18 cellular contexts compared by ENCODE assay signal in genomic region chr6:40349566-40350192, GRCh38.
DNase-seq lines count a peak whose midpoint lies in the region; ATAC-seq, FAIRE-seq and TF ChIP-seq lines count a peak whose summit lies in the region.
"Had no signal": no experiment of that assay in that cellular context is flagged by ENCODE, and none has a peak within 500 bp of the region (broad histone marks: within the 10 kb centered on the region; RNA-seq: fewer than 3 reads in every experiment).

No MANE protein-coding gene starts in this region.

- H4K91ac ChIP-seq in neuronal stem cell (ENCODE audit: low read depth, low read length, poor library complexity), result no peak overlapping the region

- H2AK5ac ChIP-seq in neuronal stem cell (ENCODE audit: low read depth, low read length), result peak overlapping the region; percentile 11

- H3K4me1 Mint-ChIP-seq in activated T-cell treated with anti-CD3 and anti-CD28 coated beads, Interleukin-2, amount 50 U/mL, for 24 hours (ENCODE audit: low read depth), result no peaks in the 10 kb centered on the region
- peaks cover 12% of the 10 kb centered on the region for H3K4me1 Mint-ChIP-seq in astrocyte (ENCODE audit: low read depth, unreplicated experiment)
- H3K4me1 Mint-ChIP-seq in activated T-helper 17 cell treated with anti-CD3 and anti-CD28 coated beads, Interleukin-2, amount 50 U/mL, for 72 hours, result no peaks in the 10 kb centered on the region
- H3K4me1 Mint-ChIP-seq: activated naive CD4-positive, alpha-beta T cell treated with anti-CD3 and anti-CD28 coated beads, Interleukin-2, amount 10 ng/mL, durations not matched to agents 7 days and 5 days; central memory CD8-positive, alpha-beta T cell had no signal

- H2BK120ac ChIP-seq in neuronal stem cell (ENCODE audit: low read depth, low read length), result no peak overlapping the region

- intact Hi-C loops in kidney (cut with DNase I), result no loop called here

- no peak for ATAC-seq in activated T-helper 17 cell treated with anti-CD3 and anti-CD28 coated beads, Interleukin-2, amount 50 U/mL, for 72 hours (replicated peaks)
- no peak for ATAC-seq in GM19328 (IDR thresholded peaks at IDR 0.05; ENCODE audit: unreplicated experiment)

- H3K23ac ChIP-seq in neuronal stem cell (ENCODE audit: low read depth, low read length, poor library complexity), result no peak overlapping the region

- H3K27me3 Mint-ChIP-seq in activated T-cell treated with anti-CD3 and anti-CD28 coated beads, Interleukin-2, amount 50 U/mL, for 24 hours, result no peaks in the 10 kb centered on the region
- no peaks in the 10 kb centered on the region for H3K27me3 Mint-ChIP-seq in astrocyte (ENCODE audit: low read depth, unreplicated experiment)
- H3K27me3 Mint-ChIP-seq in activated T-helper 17 cell treated with anti-CD3 and anti-CD28 coated beads, Interleukin-2, amount 50 U/mL, for 72 hours, result no peaks in the 10 kb centered on the region
- H3K27me3 Mint-ChIP-seq: central memory CD8-positive, alpha-beta T cell had no signal

- H3K79me1 ChIP-seq in neuronal stem cell (ENCODE audit: low read depth, low read length), result peaks cover 2% of the 10 kb centered on the region

- H3K4me1 ChIP-seq in astrocyte (ENCODE audit: insufficient read depth, low read length) (peaks cover 29% of the 10 kb centered on the region), neuronal stem cell (ENCODE audit: control insufficient read depth in 2 of 2, insufficient read depth in 1 of 2, low read depth in 1 of 2, low read length in 2 of 2) (peaks cover 0 to 18% of the 10 kb centered on the region in 2 donors), kidney (ENCODE audit: control insufficient read depth in 1 of 2, insufficient read depth in 1 of 2, low read depth in 1 of 2, low read length in 2 of 2) (no peaks in the 10 kb centered on the region)

- H2AFZ ChIP-seq in astrocyte (ENCODE audit: low read depth, low read length) (peak overlapping the region; percentile 21), neuronal stem cell (ENCODE audit: low read length) (no peak overlapping the region)

- H2BK15ac ChIP-seq in neuronal stem cell (ENCODE audit: low read length), result no peak overlapping the region

- H4K8ac ChIP-seq in neuronal stem cell (ENCODE audit: low read depth, low read length), result no peak overlapping the region

- H3K4me3 ChIP-seq in astrocyte (ENCODE audit: insufficient read depth, low read depth, low read length), result no peak overlapping the region
- peak overlapping the region in 1 of 2 donors; percentile 36 for H3K4me3 ChIP-seq in neuronal stem cell (ENCODE audit: low read length in 2 of 2)
- H3K4me3 ChIP-seq in kidney (ENCODE audit: low read length in 2 of 2), result no peak overlapping the region

- no peak overlapping the region for H2BK5ac ChIP-seq in neuronal stem cell (ENCODE audit: low read length)

- no peaks in the 10 kb centered on the region for H3K36me3 ChIP-seq in astrocyte (ENCODE audit: insufficient read depth, low read length)
- no peaks in the 10 kb centered on the region for H3K36me3 ChIP-seq in neuronal stem cell (replicated peaks in 1 of 2; ENCODE audit: control insufficient read depth in 2 of 2, insufficient read depth in 2 of 2, low read length in 2 of 2)
- H3K36me3 ChIP-seq in kidney (ENCODE audit: control insufficient read depth in 1 of 2, insufficient read depth in 2 of 2, low read length in 2 of 2), result no peaks in the 10 kb centered on the region

- H3K4me2 ChIP-seq in astrocyte (ENCODE audit: low read length), result peak overlapping the region; percentile 58
- no peak overlapping the region for H3K4me2 ChIP-seq in neuronal stem cell (ENCODE audit: insufficient read depth, low read length, poor library complexity, severe bottlenecking)

- H3K36me3 Mint-ChIP-seq in activated T-cell treated with anti-CD3 and anti-CD28 coated beads, Interleukin-2, amount 50 U/mL, for 24 hours (ENCODE audit: low read depth), result no peaks in the 10 kb centered on the region
- no peaks in the 10 kb centered on the region for H3K36me3 Mint-ChIP-seq in astrocyte (ENCODE audit: low read depth, unreplicated experiment)
- H3K36me3 Mint-ChIP-seq in activated T-helper 17 cell treated with anti-CD3 and anti-CD28 coated beads, Interleukin-2, amount 50 U/mL, for 72 hours (ENCODE audit: low read depth), result no peaks in the 10 kb centered on the region
- H3K36me3 Mint-ChIP-seq: activated naive CD4-positive, alpha-beta T cell treated with anti-CD3 and anti-CD28 coated beads, Interleukin-2, amount 10 ng/mL, durations not matched to agents 7 days and 5 days had no signal

- no peak overlapping the region for H3K4ac ChIP-seq in neuronal stem cell (ENCODE audit: low read length)

- H3K27me3 ChIP-seq in astrocyte (ENCODE audit: insufficient read depth, low read length) (no peaks in the 10 kb centered on the region), neuronal stem cell (ENCODE audit: control insufficient read depth in 3 of 3, insufficient read depth in 3 of 3, low read depth in 1 of 3, low read length in 3 of 3) (peaks cover 0 to 3% (median 0%) of the 10 kb centered on the region in 3 experiments)

- FAIRE-seq in astrocyte (lab: Jason Lieb, UNC), result no peak
- FAIRE-seq in kidney (lab: Jason Lieb, UNC), result no peak

- H3K14ac ChIP-seq in neuronal stem cell (ENCODE audit: low read length), result no peak overlapping the region

- H3K9me3 Mint-ChIP-seq in activated T-cell treated with anti-CD3 and anti-CD28 coated beads, Interleukin-2, amount 50 U/mL, for 24 hours, result no peaks in the 10 kb centered on the region
- H3K9me3 Mint-ChIP-seq in astrocyte (ENCODE audit: unreplicated experiment), result no peaks in the 10 kb centered on the region
- no peaks in the 10 kb centered on the region for H3K9me3 Mint-ChIP-seq in activated T-helper 17 cell treated with anti-CD3 and anti-CD28 coated beads, Interleukin-2, amount 50 U/mL, for 72 hours
- H3K9me3 Mint-ChIP-seq: activated naive CD4-positive, alpha-beta T cell treated with anti-CD3 and anti-CD28 coated beads, Interleukin-2, amount 10 ng/mL, durations not matched to agents 7 days and 5 days; central memory CD8-positive, alpha-beta T cell had no signal

- H4K20me1 ChIP-seq in astrocyte (ENCODE audit: insufficient read depth, low read length), result no peaks in the 10 kb centered on the region

- H2BK12ac ChIP-seq in neuronal stem cell (ENCODE audit: low read length), result no peak overlapping the region

- H3K4me3 Mint-ChIP-seq in activated T-cell treated with anti-CD3 and anti-CD28 coated beads, Interleukin-2, amount 50 U/mL, for 24 hours, result no peak overlapping the region
- no peak overlapping the region for H3K4me3 Mint-ChIP-seq in astrocyte (ENCODE audit: unreplicated experiment)
- H3K4me3 Mint-ChIP-seq in activated T-helper 17 cell treated with anti-CD3 and anti-CD28 coated beads, Interleukin-2, amount 50 U/mL, for 72 hours, result no peak overlapping the region
- H3K4me3 Mint-ChIP-seq: activated naive CD4-positive, alpha-beta T cell treated with anti-CD3 and anti-CD28 coated beads, Interleukin-2, amount 10 ng/mL, durations not matched to agents 7 days and 5 days; central memory CD8-positive, alpha-beta T cell had no signal

- no peak overlapping the region for H3K18ac ChIP-seq in neuronal stem cell (ENCODE audit: low read length)

- no CpG with 5 or more reads among the region's 11 CpGs for WGBS in neuronal stem cell (ENCODE audit: extremely low coverage in 2 of 2, insufficient read length in 2 of 2, insufficient replicate concordance in 1 of 2), 2 donors

- H3K9ac ChIP-seq in astrocyte (ENCODE audit: low read length), result peak overlapping the region; percentile 11
- H3K9ac ChIP-seq in neuronal stem cell (ENCODE audit: low read depth, low read length, poor library complexity), result peak overlapping the region; percentile 32
- no peak overlapping the region for H3K9ac ChIP-seq in kidney (ENCODE audit: low read length in 2 of 2)

- peak; percentile 3 for DNase-seq in activated T-cell treated with anti-CD3 and anti-CD28 coated beads, Interleukin-2, amount 50 U/mL, for 24 hours
- DNase-seq in activated T-cell treated with anti-CD3 and anti-CD28 coated beads, Interleukin-2, amount 50 U/mL, for 1 hour, result no peak
- no peak for DNase-seq in astrocyte (ENCODE audit: low read depth)
- DNase-seq in neuronal stem cell (ENCODE audit: low spot score), result no peak
- DNase-seq in hypothalamus (lab: John Stamatoyannopoulos, UW), result no peak
- DNase-seq in kidney, result no peak
- DNase-seq: activated CD4-positive, alpha-beta T cell treated with anti-CD3 and anti-CD28 coated beads, Interleukin-2, amount 50 U/mL, for 4 hours; activated naive CD4-positive, alpha-beta T cell treated with anti-CD3 and anti-CD28 coated beads, Interleukin-2, amount 10 ng/mL, durations not matched to agents 7 days and 5 days; NCI-H187 treated with DMSO at 0.1 percent for 48 hours; NCI-H526; OCI-M1; SHP77 treated with DMSO at 0.1 percent for 48 hours; stimulated activated CD4-positive, alpha-beta T cell treated with anti-CD3 and anti-CD28 coated beads, Interleukin-4, amount 100 ng/mL, for 24 hours; T-helper 2 cell had no signal

- no peak overlapping the region for H3K27ac Mint-ChIP-seq in activated T-cell treated with anti-CD3 and anti-CD28 coated beads, Interleukin-2, amount 50 U/mL, for 24 hours
- H3K27ac Mint-ChIP-seq in astrocyte (ENCODE audit: unreplicated experiment), result no peak overlapping the region
- H3K27ac Mint-ChIP-seq in activated T-helper 17 cell treated with anti-CD3 and anti-CD28 coated beads, Interleukin-2, amount 50 U/mL, for 72 hours, result no peak overlapping the region
- H3K27ac Mint-ChIP-seq: activated naive CD4-positive, alpha-beta T cell treated with anti-CD3 and anti-CD28 coated beads, Interleukin-2, amount 10 ng/mL, durations not matched to agents 7 days and 5 days had no signal

- TF ChIP-seq CTCF in astrocyte (IDR thresholded peaks at IDR 0.05; ENCODE audit: insufficient read depth, low read depth, low read length), result no peak
- no peak for TF ChIP-seq CTCF in kidney (IDR thresholded peaks at IDR 0.05; ENCODE audit: borderline replicate concordance, extremely low read depth, insufficient read depth)

- H3K27ac ChIP-seq in astrocyte (ENCODE audit: low read depth, low read length) (no peak overlapping the region), neuronal stem cell (replicated peaks; ENCODE audit: low read length) (no peak overlapping the region), kidney (ENCODE audit: low read depth in 2 of 2, low read length in 2 of 2) (no peak overlapping the region)
- H3K27ac ChIP-seq: C4-2B had no signal

- H3K79me2 ChIP-seq in astrocyte (ENCODE audit: insufficient read depth, low read length), result no peaks in the 10 kb centered on the region

- H3K9me3 ChIP-seq in astrocyte (ENCODE audit: insufficient read depth, low read depth, low read length) (no peaks in the 10 kb centered on the region), neuronal stem cell (replicated peaks in 1 of 2; ENCODE audit: control insufficient read depth in 2 of 2, insufficient read depth in 1 of 2, low read depth in 1 of 2, low read length in 2 of 2) (peaks cover 0 to 8% of the 10 kb centered on the region in 2 donors), kidney (ENCODE audit: control insufficient read depth in 1 of 2, low read length in 2 of 2) (no peaks in the 10 kb centered on the region)

Comparison
In these comparisons a context has a peak if more than half of its experiments do, and no peak if none do; other contexts are left out.
1. H3K9ac ChIP-seq: peak in astrocyte (single experiment) and neuronal stem cell (single experiment); none in kidney (0 of 2).